Comparison of ENCODE assay signal across 7 cellular contexts in the genomic region with DNA sequence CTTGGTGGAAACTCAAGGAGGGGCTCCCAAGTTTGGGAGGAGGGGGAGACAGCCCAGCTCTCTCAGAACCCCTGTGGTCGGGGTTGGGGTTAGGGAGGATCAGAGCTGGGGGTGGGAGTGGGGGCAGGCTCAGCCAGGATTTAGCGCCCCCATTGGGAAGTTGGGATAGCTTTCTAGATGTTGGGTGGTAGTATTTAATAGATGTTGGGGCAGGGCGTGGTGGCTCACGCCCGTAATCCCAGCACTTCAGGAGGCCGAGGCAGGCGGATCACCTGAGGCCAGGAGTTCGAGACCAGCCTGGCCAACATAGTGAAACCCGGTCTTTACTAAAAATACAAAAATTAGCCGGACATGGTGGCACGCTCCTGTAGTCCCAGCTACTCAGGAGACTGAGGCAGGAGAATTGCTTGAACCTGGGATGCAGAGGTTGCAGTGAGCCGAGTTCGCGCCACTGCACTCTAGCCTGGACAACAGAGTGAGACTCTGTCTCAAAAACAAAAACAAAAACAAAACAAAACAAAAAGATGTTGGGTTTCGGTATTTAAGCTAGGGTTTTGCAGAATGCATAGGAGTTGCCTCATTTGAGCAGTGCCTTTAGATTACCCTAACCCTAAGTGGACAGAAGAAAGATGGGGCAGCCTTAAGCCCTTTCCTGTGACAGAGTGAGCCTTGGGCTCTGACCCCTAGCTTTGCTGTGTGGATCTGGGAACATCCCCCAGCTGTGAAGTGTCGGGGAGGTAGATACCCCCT. TPM values are rescaled to one million over a fixed set of nuclear protein-coding genes. Genes with fewer than 3 reads are reported as not detected.
DNase-seq lines count a peak whose midpoint lies in the region; ATAC-seq and TF ChIP-seq lines count a peak whose summit lies in the region.
"Not testable (repeated sequence)": the region's sequence is repeated elsewhere in the genome, so short reads cannot be mapped to it uniquely, and the experiment has no call there.

No MANE protein-coding gene starts in this region.

- H3K27ac ChIP-seq in body of pancreas (peak overlapping the region; percentile 88 to 94 (median 90)), mesenchymal stem cell (ENCODE audit: low read length, poor library complexity, severe bottlenecking) (peak overlapping the region; percentile 48), sigmoid colon (peak overlapping the region; percentile 81 to 96 (median 93))

- intact Hi-C loops in body of pancreas (cut with DNase I): loop anchor here (10.0 kb wide), 1 partner anchor 72 kb away; no protein-coding TSS in a partner anchor
- intact Hi-C loops in sigmoid colon (cut with DNase I): not testable (repeated sequence)

- ATAC-seq in body of pancreas: not testable (repeated sequence)

- H3K18ac ChIP-seq in mesenchymal stem cell (ENCODE audit: low read depth in 1 of 2, low read length in 2 of 2): peak overlapping the region; percentile 61 to 91

- peak overlapping the region; percentile 92 for H3K9ac ChIP-seq in mesenchymal stem cell (ENCODE audit: low read length)

- TF ChIP-seq CTCF in GM06990 (IDR thresholded peaks at IDR 0.05; ENCODE audit: insufficient read depth, low read length, poor library complexity, severe bottlenecking) (peak; percentile 10), body of pancreas (IDR thresholded peaks at IDR 0.05) (peak in 1 of 7 experiments; percentile 4), fibroblast of pulmonary artery (IDR thresholded peaks at IDR 0.05; ENCODE audit: low read length, missing control alignments) (peak; percentile 8), sigmoid colon (IDR thresholded peaks at IDR 0.05) (peak in 1 of 4 experiments; percentile 10)
- not testable (repeated sequence) for TF ChIP-seq CTCF in WI38 (IDR thresholded peaks at IDR 0.05; ENCODE audit: low read depth, low read length)

- DNase-seq in GM06990 (ENCODE audit: extremely low read depth, insufficient read length); fibroblast of pulmonary artery (ENCODE audit: low read depth); sigmoid colon: not testable (repeated sequence)
- DNase-seq in NCI-H2171 treated with DMSO at 0.1 percent for 48 hours (lab: John Stamatoyannopoulos, UW): peak; percentile 38
- peak in 2 of 4 donors; percentile 31 to 36 for DNase-seq in body of pancreas
- peak; percentile 17 for DNase-seq in mesenchymal stem cell

- peak overlapping the region; percentile 92 for H4K8ac ChIP-seq in mesenchymal stem cell (ENCODE audit: low read length)

- TF ChIP-seq EP300 in sigmoid colon (IDR thresholded peaks at IDR 0.05): not testable (repeated sequence)

- H3K9me3 ChIP-seq in body of pancreas; mesenchymal stem cell (ENCODE audit: control insufficient read depth, low read length); sigmoid colon: not testable (repeated sequence)

- peak overlapping the region; percentile 38 for H2BK15ac ChIP-seq in mesenchymal stem cell (ENCODE audit: low read depth, poor library complexity, severe bottlenecking)

- not testable (repeated sequence) for TF ChIP-seq POLR2A in body of pancreas (IDR thresholded peaks at IDR 0.05); sigmoid colon (IDR thresholded peaks at IDR 0.05)

- peak overlapping the region; percentile 71 for H3K4me3 ChIP-seq in GM06990 (replicated peaks; ENCODE audit: low read depth, low read length)
- H3K4me3 ChIP-seq in WI38 (ENCODE audit: low read depth, low read length): peak overlapping the region; percentile 52
- H3K4me3 ChIP-seq in body of pancreas: not testable (repeated sequence)
- H3K4me3 ChIP-seq in fibroblast of pulmonary artery (replicated peaks; ENCODE audit: low read depth, low read length): peak overlapping the region; percentile 63
- peak overlapping the region in 1 of 2 experiments; percentile 82 for H3K4me3 ChIP-seq in mesenchymal stem cell (ENCODE audit: insufficient read depth in 1 of 2, low read depth in 1 of 2, low read length in 2 of 2)
- peak overlapping the region in 3 of 4 donors; percentile 43 to 66 (median 54) for H3K4me3 ChIP-seq in sigmoid colon

- H3K14ac ChIP-seq in mesenchymal stem cell (ENCODE audit: low read length in 2 of 2): not testable (repeated sequence)

- H3K27me3 ChIP-seq in GM06990 (replicated peaks; ENCODE audit: control insufficient read depth, insufficient read depth, low read length); body of pancreas; sigmoid colon: not testable (repeated sequence)
- H3K27me3 ChIP-seq in mesenchymal stem cell (ENCODE audit: control insufficient read depth in 1 of 2, insufficient read depth in 1 of 2, low read length in 2 of 2): peaks cover 10 to 17% of the 10 kb centered on the region in 2 experiments

- H3K4me1 ChIP-seq in body of pancreas (peaks cover 33% of the 10 kb centered on the region), mesenchymal stem cell (ENCODE audit: control insufficient read depth, insufficient read depth, low read depth, low read length) (peaks cover 28% of the 10 kb centered on the region), sigmoid colon (peaks cover 0 to 28% (median 23%) of the 10 kb centered on the region in 4 donors)

- H3K36me3 ChIP-seq in GM06990 (ENCODE audit: control insufficient read depth, insufficient read depth, low read length); body of pancreas (replicated peaks in 1 of 2; ENCODE audit: insufficient read depth in 1 of 2, low read depth in 2 of 2); mesenchymal stem cell (ENCODE audit: control insufficient read depth in 1 of 2, insufficient read depth in 2 of 2, low read depth in 1 of 2, low read length in 2 of 2); sigmoid colon: not testable (repeated sequence)

- WGBS in body of pancreas, 2 donors: 65 to 76% methylated on average over 16 of the region's 16 CpGs
- WGBS in mesenchymal stem cell: 54% methylated on average over 13 of the region's 16 CpGs
- 39 to 67% methylated on average over 16 of the region's 16 CpGs for WGBS in sigmoid colon, 2 donors

- H2AK5ac ChIP-seq in mesenchymal stem cell (ENCODE audit: low read length, severe bottlenecking): peak overlapping the region; percentile 46

- H2BK120ac ChIP-seq in mesenchymal stem cell (ENCODE audit: low read depth, low read length): peak overlapping the region; percentile 91

- H3K23ac ChIP-seq in mesenchymal stem cell (ENCODE audit: low read length in 2 of 2): not testable (repeated sequence)

- H2AFZ ChIP-seq in mesenchymal stem cell (ENCODE audit: low read depth, low read length): not testable (repeated sequence)

- peak overlapping the region; percentile 92 for H3K4me2 ChIP-seq in mesenchymal stem cell (ENCODE audit: low read length, poor library complexity, severe bottlenecking)

- not testable (repeated sequence) for H3K79me1 ChIP-seq in mesenchymal stem cell (replicated peaks; ENCODE audit: low read length, poor library complexity, severe bottlenecking)

- H3K4ac ChIP-seq in mesenchymal stem cell (ENCODE audit: low read depth in 1 of 2, low read length in 2 of 2): peak overlapping the region in 1 of 2 experiments; percentile 73

- H2BK5ac ChIP-seq in mesenchymal stem cell (ENCODE audit: low read depth, low read length, poor library complexity, severe bottlenecking): not testable (repeated sequence)

- H4K91ac ChIP-seq in mesenchymal stem cell (ENCODE audit: low read length): peak overlapping the region; percentile 80

- H2BK12ac ChIP-seq in mesenchymal stem cell (ENCODE audit: low read length in 2 of 2): peak overlapping the region in 1 of 2 experiments; percentile 80

RNA-seq across cellular contexts. Expression of gene TLE2, which starts 7.9 kb away (rescaled TPM):
- total RNA-seq in body of pancreas: 10 to 100 TPM; 34.5 to 45.2 TPM
- polyA plus RNA-seq in mesenchymal stem cell (2013, experiment 1 of 2): 9.5 TPM
- 8.7 TPM for polyA plus RNA-seq in mesenchymal stem cell (2013, experiment 2 of 2)
- total RNA-seq in sigmoid colon: 10 to 100 TPM; 27.8 to 66.5 (median 47.3) TPM
- 10 to 100 TPM; 10.9 to 20.9 (median 14.4) TPM for polyA plus RNA-seq in sigmoid colon

RNA-seq across cellular contexts. Expression of gene TLE5, which starts 25.3 kb away (rescaled TPM):
- total RNA-seq in body of pancreas: 100 to 1,000 TPM; 166 to 254 TPM
- polyA plus RNA-seq in mesenchymal stem cell (2013, experiment 1 of 2): 329 TPM
- 321 TPM for polyA plus RNA-seq in mesenchymal stem cell (2013, experiment 2 of 2)
- total RNA-seq in sigmoid colon: 100 to 1,000 TPM; 581 to 711 (median 629) TPM
- 100 to 1,000 TPM; 561 to 714 (median 581) TPM for polyA plus RNA-seq in sigmoid colon

RNA-seq across cellular contexts. Expression of gene GNA11, which starts 57.2 kb away (rescaled TPM):
- total RNA-seq in body of pancreas (10 to 100 TPM; 27.2 to 37.2 TPM), sigmoid colon (10 to 100 TPM; 43.2 to 52.5 (median 45.4) TPM)
- 49.8 TPM for polyA plus RNA-seq in mesenchymal stem cell (2013, experiment 1 of 2)
- polyA plus RNA-seq in mesenchymal stem cell (2013, experiment 2 of 2): 49.0 TPM
- polyA plus RNA-seq in sigmoid colon: 100 to 1,000 TPM in 2 of 3 donors, 10 to 100 TPM in 1; 90.1 to 151 (median 150) TPM

RNA-seq across cellular contexts. Expression of gene TLE6, which starts 59.6 kb away (rescaled TPM):
- total RNA-seq in body of pancreas: under 1 TPM in 1 of 2 donors, not detected in 1; 0.33 TPM
- 2.3 TPM for polyA plus RNA-seq in mesenchymal stem cell (2013, experiment 1 of 2)
- polyA plus RNA-seq in mesenchymal stem cell (2013, experiment 2 of 2): 1.6 TPM
- total RNA-seq in sigmoid colon: under 1 TPM in 3 of 4 donors, not detected in 1; 0.71 to 0.99 (median 0.81) TPM
- 1 to 10 TPM; 1.8 to 7.2 (median 3.0) TPM for polyA plus RNA-seq in sigmoid colon
